ENCODE assay signal across 8 cellular contexts in genomic region chr19:58380736-58381459, GRCh38.
A peak's percentile ranks its signal among the peaks of the same experiment; 100 is the strongest.
DNase-seq lines count a peak whose midpoint lies in the region; ATAC-seq and TF ChIP-seq lines count a peak whose summit lies in the region.

Gene ZNF837 (minus strand): TSS chr19:58381030. CDS start chr19:58369332, 11,698 bp downstream.

- peak within 1 kb of the TSS; percentile 88 for H3K4me3 Mint-ChIP-seq in central memory CD8-positive, alpha-beta T cell

- H3K4me1 Mint-ChIP-seq in central memory CD8-positive, alpha-beta T cell: peaks cover 32% of the 10 kb centered on the region

- ATAC-seq in GM19035 (IDR thresholded peaks at IDR 0.05; ENCODE audit: unreplicated experiment) (peak; percentile 87), HG03342 (IDR thresholded peaks at IDR 0.05; ENCODE audit: unreplicated experiment) (peak; percentile 74)
- ATAC-seq in central memory CD8-positive, alpha-beta T cell (replicated peaks; ENCODE audit: extremely low read depth, poor library complexity, severe bottlenecking): peak; percentile 84

- H3K9me3 Mint-ChIP-seq in central memory CD8-positive, alpha-beta T cell: no peaks in the 10 kb centered on the region

- H3K36me3 Mint-ChIP-seq in central memory CD8-positive, alpha-beta T cell (ENCODE audit: insufficient read depth): peaks cover 22% of the 10 kb centered on the region

- H3K27me3 Mint-ChIP-seq in central memory CD8-positive, alpha-beta T cell: no peaks in the 10 kb centered on the region

- DNase-seq in AG10803 (ENCODE audit: low read depth): peak; percentile 100
- DNase-seq in NCI-H345 treated with DMSO at 0.1 percent for 48 hours (lab: John Stamatoyannopoulos, UW; ENCODE audit: unreplicated experiment): peak; percentile 92
- DNase-seq in activated CD4-positive, CD25-positive, alpha-beta regulatory T cell treated with anti-CD3 and anti-CD28 coated beads, Interleukin-2, amount 50 U/mL, for 16 hours (ENCODE audit: low read depth, low spot score): peak; percentile 97
- peak; percentile 93 to 98 for DNase-seq in central memory CD8-positive, alpha-beta T cell (ENCODE audit: low spot score in 2 of 2)
- DNase-seq in inferior parietal cortex (ENCODE audit: extremely low spot score): peak; percentile 99
- peak; percentile 100 for DNase-seq in smooth muscle cell of the brain vasculature (ENCODE audit: low read depth, low spot score)

- peak within 1 kb of the TSS; percentile 94 for H3K27ac Mint-ChIP-seq in central memory CD8-positive, alpha-beta T cell (ENCODE audit: low read depth)

- TF ChIP-seq CTCF in AG10803 (conservative IDR thresholded peaks at IDR 0.05; ENCODE audit: low read length): no peak

- peak within 1 kb of the TSS; percentile 86 for H3K4me3 ChIP-seq in AG10803 (ENCODE audit: low read length)

Comparison
In these comparisons a context has a peak if more than half of its experiments do, and no peak if none do; other contexts are left out.
1. Peak in every context shown above with its lines: DNase-seq, ATAC-seq and H3K4me3 ChIP-seq.